10 cellular contexts compared by ENCODE assay signal in the genomic region with DNA sequence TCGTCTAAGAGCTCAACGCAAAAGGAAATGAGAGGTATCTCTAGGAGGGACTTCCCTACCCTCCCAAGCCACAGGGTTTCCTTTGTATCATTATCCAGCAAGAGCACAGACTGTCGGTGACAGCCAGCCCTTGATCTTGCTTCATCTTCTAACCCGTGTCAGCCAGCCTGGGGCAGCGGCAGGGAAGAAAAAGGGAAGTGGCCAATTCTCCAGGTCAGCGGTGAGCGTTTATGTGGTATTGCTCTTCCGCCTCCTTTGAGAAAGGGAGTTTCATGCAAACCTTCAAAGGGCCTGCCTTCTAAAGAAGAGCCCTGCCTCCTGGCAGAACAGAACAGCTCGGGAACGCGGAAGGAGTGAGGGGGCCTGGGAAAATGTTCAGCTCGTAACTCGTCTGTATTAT. TPM values are rescaled to one million over a fixed set of nuclear protein-coding genes. Genes with fewer than 3 reads are reported as not detected.
DNase-seq lines count a peak whose midpoint lies in the region; ATAC-seq, FAIRE-seq and TF ChIP-seq lines count a peak whose summit lies in the region.
"Had no signal": no experiment of that assay in that cellular context is flagged by ENCODE, and none has a peak within 500 bp of the region (broad histone marks: within the 10 kb centered on the region; RNA-seq: fewer than 3 reads in every experiment).

No MANE protein-coding gene starts in this region.

- no peak for TF ChIP-seq POLR2A in GM12891 (IDR thresholded peaks at IDR 0.05; ENCODE audit: low read depth, low read length)

- peaks cover 0 to 26% of the 10 kb centered on the region in 2 donors for H3K36me3 ChIP-seq in left lung
- no peaks in the 10 kb centered on the region for H3K36me3 ChIP-seq in CD8-positive, alpha-beta memory T cell (ENCODE audit: insufficient read depth, low read length)

- CTCF ChIA-PET in CD8-positive, alpha-beta memory T cell (lab: Charles Lee) = no interaction called here

- H3K27ac Mint-ChIP-seq in CD8-positive, alpha-beta memory T cell = no peak overlapping the region

- H3K4me1 ChIP-seq in left lung = peaks cover 4 to 60% of the 10 kb centered on the region in 2 donors
- H3K4me1 ChIP-seq in CD8-positive, alpha-beta memory T cell (ENCODE audit: insufficient read depth, low read length) = peaks cover 5% of the 10 kb centered on the region
- H3K4me1 ChIP-seq: body of pancreas had no signal

- no peaks in the 10 kb centered on the region for H3K9me3 ChIP-seq in left lung
- no peaks in the 10 kb centered on the region for H3K9me3 ChIP-seq in CD8-positive, alpha-beta memory T cell (ENCODE audit: low read length)
- H3K9me3 ChIP-seq: body of pancreas had no signal

- no peak overlapping the region for H3K4me3 ChIP-seq in left lung
- no peak overlapping the region for H3K4me3 ChIP-seq in CD8-positive, alpha-beta memory T cell (ENCODE audit: low read length)
- H3K4me3 ChIP-seq: body of pancreas had no signal

- intact Hi-C loops in left lung (cut with DNase I) = no loop called here

- peak; percentile 87 for FAIRE-seq in GM12891 (lab: Jason Lieb, UNC)

- H3K4me3 Mint-ChIP-seq in CD8-positive, alpha-beta memory T cell = no peak overlapping the region

- H3K4me1 Mint-ChIP-seq in CD8-positive, alpha-beta memory T cell = peaks cover 11 to 25% (median 23%) of the 10 kb centered on the region in 3 donors

- ATAC-seq in GM21515 (IDR thresholded peaks at IDR 0.05; ENCODE audit: unreplicated experiment) = peak; percentile 88
- ATAC-seq in HG03571 (IDR thresholded peaks at IDR 0.05; ENCODE audit: unreplicated experiment) = peak; percentile 91
- ATAC-seq in left lung = peak; percentile 70
- ATAC-seq: body of pancreas had no signal

- no peaks in the 10 kb centered on the region for H3K9me3 Mint-ChIP-seq in CD8-positive, alpha-beta memory T cell

- POLR2A ChIA-PET in CD8-positive, alpha-beta memory T cell (lab: Charles Lee) = no interaction called here

- DNase-seq in GM12891 (ENCODE audit: insufficient read length, low spot score) = no peak
- peak in 1 of 2 donors; percentile 39 for DNase-seq in left lung
- no peak for DNase-seq in HCEC 1CT
- no peak for DNase-seq in NCI-H1048 (lab: John Stamatoyannopoulos, UW)
- no peak for DNase-seq in DMS153 treated with DMSO at 0.1 percent for 48 hours (lab: John Stamatoyannopoulos, UW; ENCODE audit: unreplicated experiment)
- DNase-seq in CD8-positive, alpha-beta memory T cell = no peak
- DNase-seq: mammary epithelial cell had no signal

- H3K27ac ChIP-seq in left lung = peak overlapping the region in 1 of 2 donors; percentile 3
- no peak overlapping the region for H3K27ac ChIP-seq in CD8-positive, alpha-beta memory T cell (ENCODE audit: low read depth, low read length)
- H3K27ac ChIP-seq: body of pancreas had no signal

- H3K27me3 ChIP-seq in left lung = peaks cover 0 to 24% of the 10 kb centered on the region in 2 donors
- H3K27me3 ChIP-seq in CD8-positive, alpha-beta memory T cell (ENCODE audit: insufficient read depth, low read length, poor library complexity, severe bottlenecking) = peaks cover 6% of the 10 kb centered on the region
- H3K27me3 ChIP-seq: body of pancreas had no signal

- H3K27me3 Mint-ChIP-seq in CD8-positive, alpha-beta memory T cell = peaks cover 23 to 85% of the 10 kb centered on the region in 2 donors

- no peaks in the 10 kb centered on the region for H3K36me3 Mint-ChIP-seq in CD8-positive, alpha-beta memory T cell

- TF ChIP-seq CTCF in left lung (IDR thresholded peaks at IDR 0.05) = no peak

TF ChIP-seq in GM12891, 5 proteins besides CTCF, POLR2A, EP300 and RAD21:
- no peak for TF ChIP-seq PAX5 (IDR thresholded peaks at IDR 0.05; ENCODE audit: insufficient read depth, low read length, severe bottlenecking)
- TF ChIP-seq POLR2AphosphoS5 (IDR thresholded peaks at IDR 0.05; ENCODE audit: low read depth, low read length) = no peak
- no peak for TF ChIP-seq TAF1 (IDR thresholded peaks at IDR 0.05; ENCODE audit: low read depth, low read length)
- no peak for TF ChIP-seq POU2F2 (IDR thresholded peaks at IDR 0.05; ENCODE audit: low read depth, low read length)
- TF ChIP-seq SPI1 (IDR thresholded peaks at IDR 0.05; ENCODE audit: low read depth, low read length) = peak; percentile 97
TF ChIP-seq in GM12891: peak in this region for 1.

RNA-seq across cellular contexts. Expression of gene EFNB2, which starts 41.9 kb away (rescaled TPM):
- polyA plus RNA-seq in GM12891 (2012; ENCODE audit: low read depth, missing spikeins) = 0.10 TPM
- total RNA-seq in left lung = 10 to 100 TPM; 39.6 to 40.2 TPM
- total RNA-seq in CD8-positive, alpha-beta memory T cell = under 1 TPM; 0.11 to 0.22 TPM
- polyA plus RNA-seq in CD8-positive, alpha-beta memory T cell = 0.05 TPM

Comparison
In these comparisons a context has a peak if more than half of its experiments do, and no peak if none do; other contexts are left out.
1. RNA of gene EFNB2, which starts 41.9 kb away (total RNA-seq): 39.6 to 40.2 TPM in left lung; 0.11 to 0.22 TPM in CD8-positive, alpha-beta memory T cell; every median in the first group is over 10 times any median in the second.
2. Peak in every context shown above with its lines, with median percentiles within 50 percentile points of each other: ATAC-seq.